ENCODE assay signal across 18 cellular contexts in genomic region chr9:130930132-130930803, GRCh38. TPM values are rescaled to one million over a fixed set of nuclear protein-coding genes. Genes with fewer than 3 reads are reported as not detected.
DNase-seq lines count a peak whose midpoint lies in the region; ATAC-seq, FAIRE-seq and TF ChIP-seq lines count a peak whose summit lies in the region.
"Had no signal": no experiment of that assay in that cellular context is flagged by ENCODE, and none has a peak within 500 bp of the region (broad histone marks: within the 10 kb centered on the region; RNA-seq: fewer than 3 reads in every experiment).

No MANE protein-coding gene starts in this region.

- CTCF ChIA-PET in HEK293 (lab: Yijun Ruan, JAX) = no interaction called here
- CTCF ChIA-PET in K562 (lab: Yijun Ruan, JAX; ENCODE audit: low intra/inter-chr PET ratio) = interaction anchor here (1.1 kb wide), 1 partner anchor 127 kb away, joined by 3 read pairs; no protein-coding TSS in a partner anchor

- FAIRE-seq in K562 (lab: Jason Lieb, UNC) = no peak
- FAIRE-seq: A204.1, GM12891, HepG2, HTR-8/SVneo had no signal

- in situ Hi-C loops in K562 (cut with MboI) = no loop called here

- no peak for ATAC-seq in K562
- ATAC-seq in HG02759 (IDR thresholded peaks at IDR 0.05; ENCODE audit: unreplicated experiment) = no peak
- ATAC-seq: GM23338 had no signal

- TF ChIP-seq RAD21 in K562 (CRISPR knock-in tag; conservative IDR thresholded peaks at IDR 0.05 in 1 of 2, IDR thresholded peaks at IDR 0.05 in 1 of 2) = no peak

- H3K4me3 ChIP-seq in BLaER1 (no peak overlapping the region), HEK293 (ENCODE audit: low read depth, low read length) (no peak overlapping the region), K562 (no peak overlapping the region), parathyroid adenoma (ENCODE audit: low read depth, low read length) (no peak overlapping the region)
- H3K4me3 ChIP-seq: GM23338, HAP-1 had no signal

- TF ChIP-seq POLR2A in K562 (conservative IDR thresholded peaks at IDR 0.05) = no peak

- DNase-seq in K562 (ENCODE audit: extremely low read depth in 1 of 4, low spot score in 3 of 4) (peak in 3 of 4 experiments; percentile 65 to 68 (median 65)), UCSD-AML1 (lab: John Stamatoyannopoulos, UW; ENCODE audit: unreplicated experiment) (no peak)
- no peak for DNase-seq in activated CD4-positive, CD25-positive, alpha-beta regulatory T cell (lab: John Stamatoyannopoulos, UW)
- DNase-seq: CD4-positive, alpha-beta T cell; DMS79; HFFc6 had no signal

- H3K4me2 ChIP-seq in BLaER1 = peak overlapping the region; percentile 99
- no peak overlapping the region for H3K4me2 ChIP-seq in K562 (ENCODE audit: insufficient read depth, low read length)
- no peak overlapping the region for H3K4me2 ChIP-seq in parathyroid adenoma (ENCODE audit: low read length)
- H3K4me2 ChIP-seq: GM23338 had no signal

- no peak overlapping the region for H3K27ac ChIP-seq in BLaER1
- H3K27ac ChIP-seq in HEK293 (ENCODE audit: extremely low read depth, low read depth, low read length) = no peak overlapping the region
- no peak overlapping the region for H3K27ac ChIP-seq in K562 (ENCODE audit: extremely low read depth, low read depth, low read length)
- H3K27ac ChIP-seq in parathyroid adenoma = peak overlapping the region; percentile 71

- TF ChIP-seq CTCF in HEK293 (tag by site-specific recombination; IDR thresholded peaks at IDR 0.05) (no peak), K562 (IDR thresholded peaks at IDR 0.05 in 2 of 3, conservative IDR thresholded peaks at IDR 0.05 in 1 of 3; ENCODE audit: insufficient read depth in 2 of 3, low read depth in 1 of 3, low read length in 3 of 3) (no peak), parathyroid adenoma (IDR thresholded peaks at IDR 0.05) (no peak)

- H3K79me2 ChIP-seq in K562 (ENCODE audit: control insufficient read depth, insufficient read depth, low read length) = no peaks in the 10 kb centered on the region
- H3K79me2 ChIP-seq in parathyroid adenoma = no peaks in the 10 kb centered on the region

- 2% methylated on average over 23 of the region's 23 CpGs for WGBS in K562 (ENCODE audit: insufficient coverage, low coverage, missing lambda C conversion rate)

- BruUV-seq in K562 (replicated peaks; lab: Mats Ljungman, UMichigan) = no TSS peak

- H3K9me1 ChIP-seq in K562 (ENCODE audit: control insufficient read depth, insufficient read depth, low read length) = peaks cover 6% of the 10 kb centered on the region

- H3K9ac ChIP-seq in BLaER1 = no peak overlapping the region
- H3K9ac ChIP-seq in K562 (ENCODE audit: insufficient read depth in 1 of 2, low read depth in 2 of 2, low read length in 2 of 2) = peak overlapping the region in 1 of 2 experiments; percentile 1; a peak in 1 of 4 replicates
- H3K9ac ChIP-seq in parathyroid adenoma = no peak overlapping the region

- H3K27me3 ChIP-seq in BLaER1 = peaks cover 25% of the 10 kb centered on the region
- peaks cover 93 to 98% of the 10 kb centered on the region in 2 experiments for H3K27me3 ChIP-seq in K562 (ENCODE audit: control insufficient read depth in 2 of 2, insufficient read depth in 2 of 2, low read length in 2 of 2)
- H3K27me3 ChIP-seq in parathyroid adenoma (ENCODE audit: control insufficient read depth, insufficient read depth, low read length) = no peaks in the 10 kb centered on the region

- TF ChIP-seq EP300 in K562 (IDR thresholded peaks at IDR 0.05; ENCODE audit: low read length) = no peak

- H4K20me1 ChIP-seq in BLaER1 (peaks cover 66% of the 10 kb centered on the region), K562 (replicated peaks; ENCODE audit: control insufficient read depth, insufficient read depth, low read length) (peaks cover 80% of the 10 kb centered on the region)

- POLR2A ChIA-PET in HEK293 (lab: Yijun Ruan, JAX) (no interaction called here), K562 (lab: Yijun Ruan, JAX) (interaction anchor here (0.6 to 26.8 kb wide), 8 partner anchors 12 to 187 kb away, joined by 3 to 582 read pairs (median 4); no protein-coding TSS in a partner anchor)

- H2AFZ ChIP-seq in K562 (ENCODE audit: low read depth, low read length) (no peak overlapping the region), parathyroid adenoma (peak overlapping the region; percentile 60)
- H2AFZ ChIP-seq: GM23338 had no signal

- H3K36me3 ChIP-seq in BLaER1 = no peaks in the 10 kb centered on the region
- H3K36me3 ChIP-seq in HEK293 (ENCODE audit: control insufficient read depth in 2 of 2, insufficient read depth in 1 of 2, low read length in 2 of 2) = no peaks in the 10 kb centered on the region
- H3K36me3 ChIP-seq in K562 (ENCODE audit: control insufficient read depth, insufficient read depth, low read length) = no peaks in the 10 kb centered on the region
- no peaks in the 10 kb centered on the region for H3K36me3 ChIP-seq in parathyroid adenoma (ENCODE audit: control insufficient read depth, insufficient read depth, low read length)
- H3K36me3 ChIP-seq: HAP-1 had no signal

- intact Hi-C loops in K562 (cut with micrococcal nuclease) = no loop called here

- no peaks in the 10 kb centered on the region for H3K9me3 ChIP-seq in BLaER1
- no peaks in the 10 kb centered on the region for H3K9me3 ChIP-seq in HEK293 (ENCODE audit: control insufficient read depth, insufficient read depth, low read depth, low read length)
- no peaks in the 10 kb centered on the region for H3K9me3 ChIP-seq in K562 (replicated peaks; ENCODE audit: control insufficient read depth, insufficient read depth, low read depth, low read length)
- no peaks in the 10 kb centered on the region for H3K9me3 ChIP-seq in parathyroid adenoma (ENCODE audit: control insufficient read depth, low read length)
- H3K9me3 ChIP-seq: HAP-1 had no signal

- peaks cover 100% of the 10 kb centered on the region for H3K4me1 ChIP-seq in BLaER1
- peaks cover 3% of the 10 kb centered on the region; the same call in 1 of the 2 replicates for H3K4me1 ChIP-seq in HEK293 (ENCODE audit: control insufficient read depth, insufficient read depth, low read length)
- peaks cover 0 to 38% of the 10 kb centered on the region in 2 experiments; a peak in 2 of 5 replicates for H3K4me1 ChIP-seq in K562 (replicated peaks in 1 of 2; ENCODE audit: control insufficient read depth in 2 of 2, insufficient read depth in 2 of 2, low read length in 2 of 2)
- peaks cover 16% of the 10 kb centered on the region for H3K4me1 ChIP-seq in parathyroid adenoma
- H3K4me1 ChIP-seq: HAP-1 had no signal

TF ChIP-seq in K562, 482 proteins besides CTCF, POLR2A, EP300 and RAD21:
- TF ChIP-seq SIN3A (IDR thresholded peaks at IDR 0.05; ENCODE audit: borderline replicate concordance in 2 of 2, control insufficient read depth in 1 of 2, low read depth in 2 of 2, low read length in 2 of 2) (0 out of 4 replicates have a peak, but pooled peaks of 1 of the 2 experiments have one; percentile 44), ZFP36 (IDR thresholded peaks at IDR 0.05; ENCODE audit: low read depth, low read length, partially characterized antibody) (peak; percentile 2), ZNF239 (CRISPR knock-in tag; IDR thresholded peaks at IDR 0.05) (no peak), MLX (CRISPR knock-in tag; conservative IDR thresholded peaks at IDR 0.05) (peak in 1 of 2 experiments; percentile 85; a peak in 1 of 4 replicates), SMARCC2 (IDR thresholded peaks at IDR 0.05; ENCODE audit: low read depth) (no peak)

RNA-seq across cellular contexts. Expression of gene FIBCD1, which starts 8.8 kb away (rescaled TPM):
- 0.21 TPM in 1 of 2 replicates, not detected in the other for total RNA-seq in K562 (2011; cell fraction: chromatin; rRNA removed; ENCODE audit: low replicate concordance)
- total RNA-seq in K562 (2011; cell fraction: nucleolus; rRNA removed) = not detected in 2 replicates
- not detected in 2 replicates for total RNA-seq in K562 (2011; cell fraction: nucleoplasm; rRNA removed)
- total RNA-seq in K562 (2014; rRNA removed) (1.00 and 2.1 TPM in 2 replicates), K562 (2014; rRNA removed; fragmentation: Illumina TruSeq; extraction: Trizol) (0.95 TPM in 1 of 2 replicates, not detected in the other), K562 (2015; rRNA removed; fragmentation: Illumina TruSeq; extraction: Trizol) (not detected in 2 replicates), K562 (2021) (0.71 and 1.5 TPM in 2 replicates)
- polyA plus RNA-seq in K562 (2011; rRNA removed) (0.79 and 1.2 TPM in 2 replicates), K562 (2014; fragmentation: Illumina TruSeq; extraction: Trizol) (not detected in 2 replicates), K562 (2014; fragmentation: Nextera tagmentation; extraction: Ambion mirVana) (not detected), K562 (2014; rRNA removed) (0.53 and 2.7 TPM in 2 replicates)
- polyA plus RNA-seq in K562 (2011; cell fraction: cytosol; rRNA removed) = 2.1 and 3.8 TPM in 2 replicates
- 1.2 TPM in 2 replicates for polyA plus RNA-seq in K562 (2011; cell fraction: nucleus; rRNA removed)
- 0.91 and 1.3 TPM in 2 replicates for polyA plus RNA-seq in K562 (2012)
- polyA minus RNA-seq in K562 (2011; rRNA and poly(A)+ RNA removed) = not detected in 2 replicates
- not detected in 2 replicates for polyA minus RNA-seq in K562 (2011; cell fraction: cytosol; rRNA and poly(A)+ RNA removed)
- 0.67 TPM in 1 of 2 replicates, not detected in the other for polyA minus RNA-seq in K562 (2011; cell fraction: nucleus; rRNA and poly(A)+ RNA removed)
- total RNA-seq: CD4-positive, alpha-beta T cell had no signal

RNA-seq across cellular contexts. Expression of gene QRFP, which starts 33.7 kb away (rescaled TPM):
- total RNA-seq in K562 (2011; cell fraction: chromatin; rRNA removed; ENCODE audit: low replicate concordance) = not detected in 2 replicates
- total RNA-seq in K562 (2011; cell fraction: nucleolus; rRNA removed) = not detected in 2 replicates
- not detected in 2 replicates for total RNA-seq in K562 (2011; cell fraction: nucleoplasm; rRNA removed)
- total RNA-seq in K562 (2014; rRNA removed) (not detected in 2 replicates), K562 (2014; rRNA removed; fragmentation: Illumina TruSeq; extraction: Trizol) (not detected in 2 replicates), K562 (2015; rRNA removed; fragmentation: Illumina TruSeq; extraction: Trizol) (not detected in 2 replicates), K562 (2021) (not detected in 2 replicates)
- polyA plus RNA-seq in K562 (2011; rRNA removed) (not detected in 2 replicates), K562 (2014; fragmentation: Illumina TruSeq; extraction: Trizol) (not detected in 2 replicates), K562 (2014; fragmentation: Nextera tagmentation; extraction: Ambion mirVana) (not detected), K562 (2014; rRNA removed) (not detected in 2 replicates)
- not detected in 2 replicates for polyA plus RNA-seq in K562 (2011; cell fraction: cytosol; rRNA removed)
- not detected in 2 replicates for polyA plus RNA-seq in K562 (2011; cell fraction: nucleus; rRNA removed)
- polyA plus RNA-seq in K562 (2012) = 0.51 and 0.70 TPM in 2 replicates
- not detected in 2 replicates for polyA minus RNA-seq in K562 (2011; rRNA and poly(A)+ RNA removed)
- not detected in 2 replicates for polyA minus RNA-seq in K562 (2011; cell fraction: cytosol; rRNA and poly(A)+ RNA removed)
- polyA minus RNA-seq in K562 (2011; cell fraction: nucleus; rRNA and poly(A)+ RNA removed) = not detected in 2 replicates
- total RNA-seq: CD4-positive, alpha-beta T cell; G401; GM23338; HepG2; HFFc6 had no signal
- polyA plus RNA-seq: BJ, GM23338, HepG2 had no signal

Comparison
In these comparisons a context has a peak if more than half of its experiments do, and no peak if none do; other contexts are left out.
1. DNase-seq: peak in K562 (3 of 4); none in activated CD4-positive, CD25-positive, alpha-beta regulatory T cell (0 of 4) and UCSD-AML1 (single experiment).